ENCODE assay signal across 27 cellular contexts in the genomic region with DNA sequence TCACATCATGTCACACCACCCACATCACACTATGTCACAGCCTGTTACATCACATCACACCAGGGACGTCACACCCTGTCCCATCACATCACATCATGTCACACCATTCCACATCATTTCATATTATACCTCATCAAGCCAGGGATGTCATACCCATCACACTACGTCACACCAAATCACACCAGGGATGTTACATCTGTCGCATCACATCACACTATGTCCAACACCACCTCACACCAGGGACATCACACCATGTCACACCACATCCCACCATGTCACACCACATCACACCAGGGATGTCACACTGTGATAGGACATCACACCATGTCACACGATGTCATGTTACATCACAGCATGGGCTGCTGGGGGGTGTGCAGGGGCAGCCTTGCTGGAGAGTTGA.
"Had no signal": no experiment of that assay in that cellular context is flagged by ENCODE, and none has a peak within 500 bp of the region (broad histone marks: within the 10 kb centered on the region; RNA-seq: fewer than 3 reads in every experiment).

No MANE protein-coding gene starts in this region.

- H3K4me1 Mint-ChIP-seq: mesothelial cell of epicardium; nephron; neural progenitor cell; stimulated activated effector memory CD8-positive, alpha-beta T cell treated with anti-CD3 and anti-CD28 coated beads, Interleukin-12 subunit alpha, Interleukin-12 subunit beta, amount 100 ng/mL, for 72 hours; stimulated activated naive CD8-positive, alpha-beta T cell treated with anti-CD3 and anti-CD28 coated beads, Interleukin-15, amount 100 ng/mL, for 72 hours had no signal

- H3K27ac ChIP-seq: dorsolateral prefrontal cortex, epithelial cell of prostate, gastrocnemius medialis, heart left ventricle, hepatocyte, left lung, neural progenitor cell, parathyroid adenoma, prostate gland, right atrium auricular region, sigmoid colon, suprapubic skin, transverse colon, vagina had no signal

- H3K9ac ChIP-seq: neural progenitor cell, parathyroid adenoma had no signal

- H3K4me2 ChIP-seq: hepatocyte, neural progenitor cell had no signal

- DNase-seq: dorsolateral prefrontal cortex; effector CD4-positive, alpha-beta T cell; foreskin fibroblast; gastrocnemius medialis; heart left ventricle; kidney; mesenchymal stem cell; mucosa of descending colon; naive B cell; sigmoid colon; stimulated activated CD4-positive, alpha-beta T cell treated with anti-CD3 and anti-CD28 coated beads, Interleukin-2, amount 100 ng/mL, for 24 hours; stimulated activated CD4-positive, alpha-beta T cell treated with anti-CD3 and anti-CD28 coated beads, Interleukin-4, amount 100 ng/mL, for 24 hours; stimulated activated naive CD8-positive, alpha-beta T cell treated with anti-CD3 and anti-CD28 coated beads, Interleukin-15, amount 100 ng/mL, for 72 hours; transverse colon had no signal

- H3K27me3 Mint-ChIP-seq: naive B cell; stimulated activated naive CD8-positive, alpha-beta T cell treated with anti-CD3 and anti-CD28 coated beads, Interleukin-15, amount 100 ng/mL, for 72 hours had no signal

- H3K79me2 ChIP-seq: hepatocyte, parathyroid adenoma had no signal

- FAIRE-seq: colon, kidney had no signal

- ATAC-seq: gastrocnemius medialis; heart left ventricle; left lung; mucosa of descending colon; stimulated activated naive CD8-positive, alpha-beta T cell treated with anti-CD3 and anti-CD28 coated beads, Interleukin-15, amount 100 ng/mL, for 72 hours had no signal

- H3K4me1 ChIP-seq: gastrocnemius medialis, left lung, neural progenitor cell, parathyroid adenoma, prostate gland, right atrium auricular region, suprapubic skin, transverse colon, vagina had no signal

- H3K4me3 ChIP-seq: dorsolateral prefrontal cortex, gastrocnemius medialis, heart left ventricle, hepatocyte, left lung, mucosa of descending colon, neural progenitor cell, prostate gland, right atrium auricular region, sigmoid colon, suprapubic skin, transverse colon, vagina had no signal

- H3K36me3 Mint-ChIP-seq: stimulated activated effector memory CD8-positive, alpha-beta T cell treated with anti-CD3 and anti-CD28 coated beads, Interleukin-12 subunit alpha, Interleukin-12 subunit beta, amount 100 ng/mL, for 72 hours had no signal

- H3K4me3 Mint-ChIP-seq: mesothelial cell of epicardium; naive B cell; nephron; neural progenitor cell; stimulated activated effector memory CD8-positive, alpha-beta T cell treated with anti-CD3 and anti-CD28 coated beads, Interleukin-12 subunit alpha, Interleukin-12 subunit beta, amount 100 ng/mL, for 72 hours; stimulated activated naive CD8-positive, alpha-beta T cell treated with anti-CD3 and anti-CD28 coated beads, Interleukin-15, amount 100 ng/mL, for 72 hours had no signal

- H3K9me3 ChIP-seq: mucosa of descending colon, prostate gland, vagina had no signal

- H2AFZ ChIP-seq: hepatocyte, neural progenitor cell, parathyroid adenoma had no signal

- H3K27ac Mint-ChIP-seq: mesothelial cell of epicardium; nephron; neural progenitor cell; stimulated activated effector memory CD8-positive, alpha-beta T cell treated with anti-CD3 and anti-CD28 coated beads, Interleukin-12 subunit alpha, Interleukin-12 subunit beta, amount 100 ng/mL, for 72 hours; stimulated activated naive CD8-positive, alpha-beta T cell treated with anti-CD3 and anti-CD28 coated beads, Interleukin-15, amount 100 ng/mL, for 72 hours had no signal

- H3K9me3 Mint-ChIP-seq: stimulated activated effector memory CD8-positive, alpha-beta T cell treated with anti-CD3 and anti-CD28 coated beads, Interleukin-12 subunit alpha, Interleukin-12 subunit beta, amount 100 ng/mL, for 72 hours had no signal

- H3K36me3 ChIP-seq: gastrocnemius medialis, heart left ventricle, left lung, neural progenitor cell, prostate gland, right atrium auricular region, sigmoid colon, suprapubic skin, transverse colon, vagina had no signal

- H3K27me3 ChIP-seq: heart left ventricle, hepatocyte, left lung, neural progenitor cell, right atrium auricular region, sigmoid colon, suprapubic skin, transverse colon, vagina had no signal
